Comparison of ENCODE assay signal across 8 cellular contexts in genomic region chr18:62399781-62400308, GRCh38.
DNase-seq lines count a peak whose midpoint lies in the region; ATAC-seq and TF ChIP-seq lines count a peak whose summit lies in the region.

No MANE protein-coding gene starts in this region.

- H3K36me3 ChIP-seq in neural progenitor cell (no peaks in the 10 kb centered on the region), sigmoid colon (no peaks in the 10 kb centered on the region)

- H3K9me3 ChIP-seq in neural progenitor cell (ENCODE audit: low read depth) (no peaks in the 10 kb centered on the region), sigmoid colon (no peaks in the 10 kb centered on the region), right cardiac atrium (ENCODE audit: control insufficient read depth, low read length) (no peaks in the 10 kb centered on the region)

- TF ChIP-seq CTCF in VCaP (conservative IDR thresholded peaks at IDR 0.05), result peak; percentile 69
- peak; percentile 51 for TF ChIP-seq CTCF in neural progenitor cell (IDR thresholded peaks at IDR 0.05)
- no peak for TF ChIP-seq CTCF in sigmoid colon (IDR thresholded peaks at IDR 0.05)

- 9 to 36% methylated on average over 4 of the region's 4 CpGs for WGBS in sigmoid colon, 2 donors
- 23% methylated on average over 4 of the region's 4 CpGs for WGBS in right cardiac atrium

- no peak for DNase-seq in activated CD4-positive, alpha-beta T cell treated with anti-CD3 and anti-CD28 coated beads, Interleukin-2, amount 10 ng/mL, durations not matched to agents 24 days and 14 days
- no peak for DNase-seq in activated CD4-positive, alpha-beta T cell treated with anti-CD3 and anti-CD28 coated beads, Interleukin-2, amount 50 U/mL, for 4 hours
- DNase-seq in HT-29 (ENCODE audit: low spot score) (peak; percentile 76), neural progenitor cell (ENCODE audit: low spot score) (peak; percentile 57), sigmoid colon (no peak), right cardiac atrium (no peak)
- DNase-seq in effector CD4-positive, alpha-beta T cell, result no peak

- no peaks in the 10 kb centered on the region for H3K36me3 Mint-ChIP-seq in activated CD4-positive, alpha-beta T cell treated with anti-CD3 and anti-CD28 coated beads, Interleukin-2, amount 10 ng/mL, durations not matched to agents 24 days and 14 days (ENCODE audit: low read depth)
- no peaks in the 10 kb centered on the region for H3K36me3 Mint-ChIP-seq in neural progenitor cell

- TF ChIP-seq EP300 in sigmoid colon (IDR thresholded peaks at IDR 0.05), result no peak

- H3K4me3 Mint-ChIP-seq in activated CD4-positive, alpha-beta T cell treated with anti-CD3 and anti-CD28 coated beads, Interleukin-2, amount 10 ng/mL, durations not matched to agents 24 days and 14 days, result peak overlapping the region; percentile 33
- no peak overlapping the region for H3K4me3 Mint-ChIP-seq in neural progenitor cell

- H3K27ac Mint-ChIP-seq in activated CD4-positive, alpha-beta T cell treated with anti-CD3 and anti-CD28 coated beads, Interleukin-2, amount 10 ng/mL, durations not matched to agents 24 days and 14 days, result peak overlapping the region; percentile 75
- H3K27ac Mint-ChIP-seq in neural progenitor cell, result no peak overlapping the region

- no peak overlapping the region for H3K9ac ChIP-seq in neural progenitor cell

- peak overlapping the region; percentile 64 for H2AFZ ChIP-seq in neural progenitor cell (replicated peaks)

- peaks cover 3% of the 10 kb centered on the region for H3K9me3 Mint-ChIP-seq in activated CD4-positive, alpha-beta T cell treated with anti-CD3 and anti-CD28 coated beads, Interleukin-2, amount 10 ng/mL, durations not matched to agents 24 days and 14 days
- peaks cover 6% of the 10 kb centered on the region for H3K9me3 Mint-ChIP-seq in neural progenitor cell

- no peaks in the 10 kb centered on the region for H3K79me2 ChIP-seq in neural progenitor cell (ENCODE audit: low read depth)

- intact Hi-C loops in activated CD4-positive, alpha-beta T cell treated with anti-CD3 and anti-CD28 coated beads, Interleukin-2, amount 10 ng/mL, durations not matched to agents 24 days and 14 days (cut with micrococcal nuclease), result loop anchor here (2.0 kb wide), 1 partner anchor 21 kb away; no protein-coding TSS in a partner anchor
- intact Hi-C loops in sigmoid colon (cut with DNase I), result no loop called here
- intact Hi-C loops in right cardiac atrium (cut with DNase I), result no loop called here

- H3K4me3 ChIP-seq in neural progenitor cell (no peak overlapping the region), sigmoid colon (no peak overlapping the region), right cardiac atrium (ENCODE audit: low read length) (no peak overlapping the region)

- H3K4me1 Mint-ChIP-seq in activated CD4-positive, alpha-beta T cell treated with anti-CD3 and anti-CD28 coated beads, Interleukin-2, amount 10 ng/mL, durations not matched to agents 24 days and 14 days, result peaks cover 36% of the 10 kb centered on the region
- H3K4me1 Mint-ChIP-seq in neural progenitor cell, result peaks cover 6% of the 10 kb centered on the region

- ATAC-seq in right cardiac atrium, result no peak

- H3K4me1 ChIP-seq in neural progenitor cell (peaks cover 3% of the 10 kb centered on the region), sigmoid colon (no peaks in the 10 kb centered on the region), right cardiac atrium (ENCODE audit: control insufficient read depth, insufficient read depth, low read length) (no peaks in the 10 kb centered on the region)

- H3K27me3 Mint-ChIP-seq in activated CD4-positive, alpha-beta T cell treated with anti-CD3 and anti-CD28 coated beads, Interleukin-2, amount 10 ng/mL, durations not matched to agents 24 days and 14 days, result no peaks in the 10 kb centered on the region
- H3K27me3 Mint-ChIP-seq in neural progenitor cell (ENCODE audit: insufficient read depth, low read depth), result peaks cover 7% of the 10 kb centered on the region

- H3F3A ChIP-seq in neural progenitor cell (ENCODE audit: low read depth), result no peaks in the 10 kb centered on the region

- H3K27ac ChIP-seq in VCaP (peak overlapping the region; percentile 45), neural progenitor cell (no peak overlapping the region), sigmoid colon (no peak overlapping the region), right cardiac atrium (ENCODE audit: low read length) (no peak overlapping the region)

- no peak for TF ChIP-seq POLR2A in sigmoid colon (IDR thresholded peaks at IDR 0.05)

- H3K27me3 ChIP-seq in neural progenitor cell (no peaks in the 10 kb centered on the region), sigmoid colon (no peaks in the 10 kb centered on the region), right cardiac atrium (ENCODE audit: control insufficient read depth, insufficient read depth) (no peaks in the 10 kb centered on the region)

- no peak overlapping the region for H3K4me2 ChIP-seq in neural progenitor cell

- H4K20me1 ChIP-seq in neural progenitor cell (ENCODE audit: low read depth), result no peaks in the 10 kb centered on the region

Comparison
In these comparisons a context has a peak if more than half of its experiments do, and no peak if none do; other contexts are left out.
1. DNase-seq: peak in HT-29 (single experiment) and neural progenitor cell (single experiment); none in activated CD4-positive, alpha-beta T cell treated with anti-CD3 and anti-CD28 coated beads, Interleukin-2, amount 10 ng/mL, durations not matched to agents 24 days and 14 days (single experiment), activated CD4-positive, alpha-beta T cell treated with anti-CD3 and anti-CD28 coated beads, Interleukin-2, amount 50 U/mL, for 4 hours (0 of 2), effector CD4-positive, alpha-beta T cell (single experiment), sigmoid colon (single experiment) and right cardiac atrium (0 of 3).
2. CTCF ChIP-seq: peak in VCaP (single experiment) and neural progenitor cell (single experiment); none in sigmoid colon (0 of 4).